In the genomic region with DNA sequence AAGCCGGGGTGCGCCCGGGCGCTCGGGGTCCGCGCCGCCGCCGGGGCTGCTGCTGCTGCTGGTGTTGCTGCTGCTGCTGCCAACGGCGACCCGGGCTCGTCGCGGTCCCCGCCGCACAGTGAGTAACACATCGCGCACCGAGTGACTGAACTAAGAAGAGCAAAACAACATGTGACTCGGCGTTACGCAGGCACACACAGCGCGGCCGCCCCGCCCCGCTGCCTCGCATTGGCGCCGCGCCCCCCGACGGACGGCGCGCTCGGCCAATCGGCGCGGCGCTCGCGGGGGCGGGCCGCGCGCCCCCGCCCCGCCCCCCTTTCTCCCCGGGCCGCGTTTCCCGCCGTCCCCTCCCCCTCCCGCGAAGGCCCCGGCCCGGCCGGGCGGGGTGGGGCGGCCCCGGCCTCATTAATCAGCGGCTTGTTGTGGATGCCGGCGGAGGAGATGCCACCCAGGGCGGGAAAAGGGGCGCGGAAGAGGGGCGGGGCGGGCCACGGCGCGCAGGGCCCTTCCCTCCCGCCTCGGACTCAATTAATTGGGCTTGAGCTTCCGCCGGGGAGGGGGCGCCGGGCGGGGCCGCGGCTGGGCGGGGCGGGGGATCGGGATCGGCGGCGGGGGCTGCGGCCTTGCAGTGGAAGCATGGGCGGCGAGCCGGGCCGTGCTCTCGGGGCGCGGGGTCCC, we compare ENCODE assay signal across 8 cellular contexts. TPM values are rescaled to one million over a fixed set of nuclear protein-coding genes. Genes with fewer than 3 reads are reported as not detected.
DNase-seq lines count a peak whose midpoint lies in the region; ATAC-seq and TF ChIP-seq lines count a peak whose summit lies in the region.

A gene with protein sequence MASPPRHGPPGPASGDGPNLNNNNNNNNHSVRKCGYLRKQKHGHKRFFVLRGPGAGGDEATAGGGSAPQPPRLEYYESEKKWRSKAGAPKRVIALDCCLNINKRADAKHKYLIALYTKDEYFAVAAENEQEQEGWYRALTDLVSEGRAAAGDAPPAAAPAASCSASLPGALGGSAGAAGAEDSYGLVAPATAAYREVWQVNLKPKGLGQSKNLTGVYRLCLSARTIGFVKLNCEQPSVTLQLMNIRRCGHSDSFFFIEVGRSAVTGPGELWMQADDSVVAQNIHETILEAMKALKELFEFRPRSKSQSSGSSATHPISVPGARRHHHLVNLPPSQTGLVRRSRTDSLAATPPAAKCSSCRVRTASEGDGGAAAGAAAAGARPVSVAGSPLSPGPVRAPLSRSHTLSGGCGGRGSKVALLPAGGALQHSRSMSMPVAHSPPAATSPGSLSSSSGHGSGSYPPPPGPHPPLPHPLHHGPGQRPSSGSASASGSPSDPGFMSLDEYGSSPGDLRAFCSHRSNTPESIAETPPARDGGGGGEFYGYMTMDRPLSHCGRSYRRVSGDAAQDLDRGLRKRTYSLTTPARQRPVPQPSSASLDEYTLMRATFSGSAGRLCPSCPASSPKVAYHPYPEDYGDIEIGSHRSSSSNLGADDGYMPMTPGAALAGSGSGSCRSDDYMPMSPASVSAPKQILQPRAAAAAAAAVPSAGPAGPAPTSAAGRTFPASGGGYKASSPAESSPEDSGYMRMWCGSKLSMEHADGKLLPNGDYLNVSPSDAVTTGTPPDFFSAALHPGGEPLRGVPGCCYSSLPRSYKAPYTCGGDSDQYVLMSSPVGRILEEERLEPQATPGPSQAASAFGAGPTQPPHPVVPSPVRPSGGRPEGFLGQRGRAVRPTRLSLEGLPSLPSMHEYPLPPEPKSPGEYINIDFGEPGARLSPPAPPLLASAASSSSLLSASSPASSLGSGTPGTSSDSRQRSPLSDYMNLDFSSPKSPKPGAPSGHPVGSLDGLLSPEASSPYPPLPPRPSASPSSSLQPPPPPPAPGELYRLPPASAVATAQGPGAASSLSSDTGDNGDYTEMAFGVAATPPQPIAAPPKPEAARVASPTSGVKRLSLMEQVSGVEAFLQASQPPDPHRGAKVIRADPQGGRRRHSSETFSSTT (N-terminal part only) (minus strand): TSS at position 127 of the 678 bp plus-strand sequence. CDS start 530 bp downstream, outside the sequence.

- peak within 1 kb of the TSS; percentile 68; the same call in 1 of the 2 replicates for H3K27ac ChIP-seq in ACC112 (ENCODE audit: low read depth, low read length)

- peaks cover under 1% of the 10 kb centered on the region for H3K36me3 Mint-ChIP-seq in activated B cell treated with CpG ODN at 0.5 μM for 24 hours (ENCODE audit: low read depth)

- peaks cover 8% of the 10 kb centered on the region; the same call in 1 of the 2 replicates for H3K36me3 ChIP-seq in ACC112 (ENCODE audit: insufficient read depth, low read length)

- intact Hi-C loops in activated B cell treated with CpG ODN at 0.5 μM for 24 hours (cut with micrococcal nuclease) = loop anchor here (1.0 to 10.0 kb wide), 6 partner anchors 624 to 1572 kb away; a partner anchor contains a TSS

- TF ChIP-seq CTCF in activated B cell treated with CpG ODN at 0.5 μM for 24 hours (IDR thresholded peaks at IDR 0.05) (no peak), cardiac fibroblast (IDR thresholded peaks at IDR 0.05; ENCODE audit: low read depth, low read length) (no peak)

- peak; percentile 98 for DNase-seq in NCI-H2171 (lab: John Stamatoyannopoulos, UW)
- peak; percentile 84 for DNase-seq in activated B cell treated with CpG ODN at 0.5 μM for 24 hours
- peak; percentile 94 to 96 for DNase-seq in cardiac fibroblast (ENCODE audit: low read depth in 2 of 2)
- peak; percentile 91 for DNase-seq in inferior parietal cortex (ENCODE audit: extremely low spot score)
- DNase-seq in smooth muscle cell of the brain vasculature (ENCODE audit: low read depth, low spot score) = peak; percentile 72

- ATAC-seq in GM18873 (IDR thresholded peaks at IDR 0.05; ENCODE audit: low FRiP score, unreplicated experiment) = peak; percentile 98
- ATAC-seq in HG03103 (IDR thresholded peaks at IDR 0.05; ENCODE audit: low read depth, unreplicated experiment) = peak; percentile 93
- peak; percentile 88 for ATAC-seq in activated B cell treated with CpG ODN at 0.5 μM for 24 hours (ENCODE audit: low read depth)

- H3K4me1 Mint-ChIP-seq in activated B cell treated with CpG ODN at 0.5 μM for 24 hours = peaks cover under 1% of the 10 kb centered on the region

- no peaks in the 10 kb centered on the region for H3K9me3 Mint-ChIP-seq in activated B cell treated with CpG ODN at 0.5 μM for 24 hours

- H3K79me2 ChIP-seq in ACC112 (ENCODE audit: control insufficient read depth, insufficient read depth, low read length, unreplicated experiment) = peaks cover 33% of the 10 kb centered on the region

- H3K4me3 Mint-ChIP-seq in activated B cell treated with CpG ODN at 0.5 μM for 24 hours = peak within 1 kb of the TSS; percentile 86

- POLR2A ChIA-PET in activated B cell treated with CpG ODN at 0.5 μM for 24 hours (lab: Charles Lee) = interaction anchor here (0.6 to 1.3 kb wide), 3 partner anchors 624 to 1517 kb away, joined by 3 to 4 read pairs (median 3); no protein-coding TSS in a partner anchor

- no peaks in the 10 kb centered on the region for H3K27me3 ChIP-seq in ACC112 (ENCODE audit: insufficient read depth, low read length)

- peak within 1 kb of the TSS; percentile 87 for H2AFZ ChIP-seq in ACC112 (ENCODE audit: low read length, unreplicated experiment)

- H3K27ac Mint-ChIP-seq in activated B cell treated with CpG ODN at 0.5 μM for 24 hours = peak within 1 kb of the TSS; percentile 56

- peaks cover 4% of the 10 kb centered on the region for H3K27me3 Mint-ChIP-seq in activated B cell treated with CpG ODN at 0.5 μM for 24 hours

- CTCF ChIA-PET in activated B cell treated with CpG ODN at 0.5 μM for 24 hours (lab: Charles Lee) = no interaction called here

- H3K4me3 ChIP-seq in ACC112 (ENCODE audit: low read depth, low read length) (peak within 1 kb of the TSS; percentile 98), cardiac fibroblast (replicated peaks in 1 of 2; ENCODE audit: low read depth in 2 of 2, low read length in 2 of 2) (peak within 1 kb of the TSS; percentile 68)

- H3K4me1 ChIP-seq in ACC112 (ENCODE audit: control insufficient read depth, insufficient read depth, low read length, unreplicated experiment) = peaks cover 18% of the 10 kb centered on the region

RNA-seq across cellular contexts. Expression of the gene that starts here (rescaled TPM):
- 4.2 and 4.4 TPM in 2 replicates for total RNA-seq in activated B cell treated with CpG ODN at 0.5 μM for 24 hours

Comparison
In these comparisons a context has a peak if more than half of its experiments do, and no peak if none do; other contexts are left out.
1. Peak in every context shown above with its lines: DNase-seq, ATAC-seq, H3K4me3 ChIP-seq and H3K27ac ChIP-seq.